Comparison of ENCODE assay signal across 8 cellular contexts in genomic region chr19:57191141-57192063, GRCh38.
DNase-seq lines count a peak whose midpoint lies in the region; ATAC-seq lines count a peak whose summit lies in the region.

ZNF264 (plus strand) TSS chr19:57191500; CDS start chr19:57191914, 414 bp downstream.

- H3K27ac ChIP-seq in cingulate gyrus (ENCODE audit: low read depth, low read length): peak within 1 kb of the TSS; percentile 51

- peak; percentile 94 for DNase-seq in AG08395 (ENCODE audit: low spot score)
- DNase-seq in NCI-H345 treated with DMSO at 0.1 percent for 48 hours (lab: John Stamatoyannopoulos, UW; ENCODE audit: unreplicated experiment): peak; percentile 40
- peak; percentile 93 for DNase-seq in activated CD4-positive, alpha-beta T cell treated with anti-CD3 and anti-CD28 coated beads for 48 hours
- DNase-seq in kidney tubule cell (ENCODE audit: low spot score): peak; percentile 87
- DNase-seq in stimulated activated CD4-positive, alpha-beta T cell treated with anti-CD3 and anti-CD28 coated beads, Interleukin-1b, Interleukin-23, amount 100 ng/mL, for 1 hour (ENCODE audit: low read depth in 2 of 2): peak; percentile 61 to 83

- ATAC-seq in GM18870 (IDR thresholded peaks at IDR 0.05; ENCODE audit: unreplicated experiment) (peak; percentile 86), HG03135 (IDR thresholded peaks at IDR 0.05; ENCODE audit: unreplicated experiment) (peak; percentile 98)

Comparison
In these comparisons a context has a peak if more than half of its experiments do, and no peak if none do; other contexts are left out.
1. Peak in every context shown above with its lines: DNase-seq, ATAC-seq and H3K27ac ChIP-seq.
2. DNase-seq: peak in every context shown above with its lines; median percentile 94 in AG08395; 93 in activated CD4-positive, alpha-beta T cell treated with anti-CD3 and anti-CD28 coated beads for 48 hours; 87 in kidney tubule cell; 72 in stimulated activated CD4-positive, alpha-beta T cell treated with anti-CD3 and anti-CD28 coated beads, Interleukin-1b, Interleukin-23, amount 100 ng/mL, for 1 hour; 40 in NCI-H345 treated with DMSO at 0.1 percent for 48 hours.